ENCODE assay signal across 24 cellular contexts in the genomic region with DNA sequence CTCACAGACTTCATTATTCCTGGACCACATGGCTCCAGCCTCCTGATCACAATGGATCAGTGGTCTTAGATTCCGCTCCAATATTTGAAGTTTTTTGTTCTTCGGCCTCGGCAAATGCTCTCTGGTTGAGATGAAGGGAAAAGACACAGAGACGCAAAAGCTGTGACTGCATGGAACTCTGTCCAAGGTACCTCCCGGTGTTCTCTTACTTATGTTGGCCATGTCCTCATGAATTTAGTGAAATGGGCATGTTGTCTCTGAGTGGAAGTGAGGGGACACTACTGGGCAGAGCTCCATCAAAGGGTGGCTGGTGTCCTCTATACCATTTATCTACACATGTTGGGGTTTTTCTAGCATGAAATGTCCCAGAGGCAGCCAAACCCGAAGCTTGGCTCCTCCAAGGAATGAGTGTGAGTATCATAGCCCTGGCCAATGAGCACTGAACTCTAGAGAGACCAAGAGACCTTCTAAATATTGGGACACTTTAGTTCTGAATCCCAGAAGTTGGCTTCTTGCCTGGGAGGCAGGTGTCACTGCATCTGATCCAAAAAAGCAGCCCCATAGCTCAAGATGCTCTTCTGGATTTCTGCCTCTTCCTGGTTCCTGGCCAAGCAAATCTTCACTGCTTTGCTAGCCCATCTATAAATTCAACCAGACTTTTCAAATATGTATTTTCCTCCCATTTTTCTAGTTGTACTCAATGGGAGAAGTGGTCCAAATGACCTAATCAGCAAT. TPM values are rescaled to one million over a fixed set of nuclear protein-coding genes. Genes with fewer than 3 reads are reported as not detected.
"Had no signal": no experiment of that assay in that cellular context is flagged by ENCODE, and none has a peak within 500 bp of the region (broad histone marks: within the 10 kb centered on the region; RNA-seq: fewer than 3 reads in every experiment).

No MANE protein-coding gene starts in this region.

- DNase-seq: activated CD4-positive, alpha-beta T cell treated with anti-CD3 and anti-CD28 coated beads, Interleukin-2, amount 50 U/mL, for 1 hour; activated CD8-positive, alpha-beta T cell treated with anti-CD3 and anti-CD28 coated beads, Interleukin-2, amount 10 ng/mL, durations not matched to agents 7 days and 5 days; activated gamma-delta T cell treated with Interleukin-2 at 50 U/mL for 16 hours; aorta; colonic mucosa; effector memory CD8-positive, alpha-beta T cell; gastrocnemius medialis; head of caudate nucleus; hypothalamus; pancreas; psoas muscle; stimulated activated CD4-positive, alpha-beta T cell treated with anti-CD3 and anti-CD28 coated beads, Interleukin-4, amount 100 ng/mL, for 24 hours; stimulated activated naive CD4-positive, alpha-beta T cell treated with Interleukin-2 at 50 U/mL for 16 hours had no signal

- H3K4me1 ChIP-seq: colonic mucosa, gastrocnemius medialis, pancreas, psoas muscle, vagina had no signal

- H3K36me3 ChIP-seq: colonic mucosa, gastrocnemius medialis, pancreas, right atrium auricular region, thoracic aorta, vagina had no signal

- H3K27ac ChIP-seq: colonic mucosa, dorsolateral prefrontal cortex, gastrocnemius medialis, pancreas, psoas muscle, right atrium auricular region, thoracic aorta, vagina, VCaP had no signal

- H3K27me3 ChIP-seq: colonic mucosa, pancreas, vagina had no signal

- FAIRE-seq: endothelial cell of umbilical vein, islet of Langerhans, pancreas had no signal

- H3K9me3 ChIP-seq: colonic mucosa, gastrocnemius medialis, pancreas, psoas muscle, right atrium auricular region, thoracic aorta, vagina had no signal

- ATAC-seq: activated CD4-positive, CD25-positive, alpha-beta regulatory T cell treated with anti-CD3 and anti-CD28 coated beads, Interleukin-2, amount 50 U/mL, for 24 hours; activated CD8-positive, alpha-beta T cell treated with anti-CD3 and anti-CD28 coated beads, Interleukin-2, amount 10 ng/mL, durations not matched to agents 7 days and 5 days; activated naive CD4-positive, alpha-beta T cell treated with anti-CD3 and anti-CD28 coated beads, Interleukin-2, amount 50 U/mL, for 72 hours; effector memory CD8-positive, alpha-beta T cell; esophagus mucosa; gastrocnemius medialis; pancreas; psoas muscle had no signal

- H3K4me3 ChIP-seq: colonic mucosa, dorsolateral prefrontal cortex, gastrocnemius medialis, pancreas, psoas muscle, right atrium auricular region, thoracic aorta, vagina had no signal

RNA-seq across cellular contexts. Expression of a gene that starts 34.1 kb away (rescaled TPM):
- total RNA-seq: gastrocnemius medialis, liver, right atrium auricular region, vagina had no signal
- polyA plus RNA-seq: endothelial cell of umbilical vein, psoas muscle had no signal
